Comparison of ENCODE assay signal across 8 cellular contexts in the genomic region with DNA sequence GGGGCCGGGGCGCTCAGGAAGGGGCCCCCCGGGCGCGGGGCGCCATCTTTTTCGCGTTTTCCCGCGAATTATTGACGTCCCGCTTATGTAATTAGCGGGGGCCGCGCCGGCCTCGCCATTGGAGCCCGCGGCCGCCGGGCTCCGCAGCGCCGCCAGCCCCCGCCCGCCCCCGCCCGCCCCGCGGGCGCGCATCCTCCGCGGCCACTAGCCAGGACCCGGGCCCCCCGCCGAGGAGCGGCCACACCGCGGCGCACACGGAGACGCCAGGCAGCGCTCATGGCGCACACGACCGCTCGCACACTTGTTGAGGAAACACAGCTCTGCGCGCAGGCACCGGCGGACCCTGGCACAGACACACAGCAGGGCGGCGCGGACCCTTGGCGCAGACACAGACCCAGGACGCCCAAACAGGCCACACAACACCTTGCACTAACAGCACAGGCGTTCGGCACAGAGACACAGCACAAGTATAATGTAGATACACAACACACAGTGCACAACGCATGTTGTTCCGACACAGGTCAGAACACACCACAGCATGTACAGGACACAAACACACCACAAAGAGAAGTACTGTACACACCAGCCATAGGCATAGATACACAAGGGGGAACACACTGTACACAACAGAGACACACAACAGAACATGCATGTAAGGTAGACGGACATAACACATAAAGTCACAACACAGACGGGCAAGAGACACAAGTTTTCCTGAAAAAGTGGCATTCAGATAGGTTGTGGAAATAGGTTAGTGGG. TPM values are rescaled to one million over a fixed set of nuclear protein-coding genes. Genes with fewer than 3 reads are reported as not detected.
DNase-seq lines count a peak whose midpoint lies in the region; ATAC-seq and TF ChIP-seq lines count a peak whose summit lies in the region.

No MANE protein-coding gene starts in this region.

- no peak for TF ChIP-seq CTCF in fibroblast of villous mesenchyme (IDR thresholded peaks at IDR 0.05; ENCODE audit: insufficient read depth, low read depth, low read length)
- no peak for TF ChIP-seq CTCF in nephron (IDR thresholded peaks at IDR 0.05; ENCODE audit: unreplicated experiment in 3 of 3)
- TF ChIP-seq CTCF in transverse colon (IDR thresholded peaks at IDR 0.05): no peak

- 1 to 8% methylated on average over 2 to 46 of the region's 63 CpGs for WGBS in transverse colon (ENCODE audit: low coverage in 1 of 2), 2 donors

- H3K36me3 Mint-ChIP-seq in activated T-helper 2 cell treated with anti-CD3 and anti-CD28 coated beads, Interferon-gamma antibody, Interleukin-2, Interleukin-4, amounts not matched to agents 10 μg/mL and 5 μg/mL and 100 μg/mL, durations not matched to agents 14 hours and 24 hours and 36 hours (ENCODE audit: low read depth): peaks cover 55% of the 10 kb centered on the region
- peaks cover 8% of the 10 kb centered on the region for H3K36me3 Mint-ChIP-seq in nephron (ENCODE audit: low read depth)

- in situ Hi-C loops in Caki2 (cut with HindIII; ENCODE audit: low pct_unique_long_range_greater_than_20kb, low sequenced_read_pairs): no loop called here
- in situ Hi-C loops in transverse colon (cut with MboI; ENCODE audit: low pct_ligation_motif_present in 1 of 4, low pct_unique_long_range_greater_than_20kb in 1 of 4, low sequenced_read_pairs in 3 of 4): no loop called here

- peaks cover 47% of the 10 kb centered on the region for H3K4me1 ChIP-seq in HUES6 (ENCODE audit: control insufficient read depth, insufficient read depth, low read length)
- peaks cover 3 to 26% (median 18%) of the 10 kb centered on the region in 4 donors for H3K4me1 ChIP-seq in transverse colon

- H3K4me1 Mint-ChIP-seq in activated T-helper 2 cell treated with anti-CD3 and anti-CD28 coated beads, Interferon-gamma antibody, Interleukin-2, Interleukin-4, amounts not matched to agents 10 μg/mL and 5 μg/mL and 100 μg/mL, durations not matched to agents 14 hours and 24 hours and 36 hours (ENCODE audit: low read depth): peaks cover 70% of the 10 kb centered on the region
- peaks cover 13% of the 10 kb centered on the region for H3K4me1 Mint-ChIP-seq in nephron

- H3K9me3 Mint-ChIP-seq in activated T-helper 2 cell treated with anti-CD3 and anti-CD28 coated beads, Interferon-gamma antibody, Interleukin-2, Interleukin-4, amounts not matched to agents 10 μg/mL and 5 μg/mL and 100 μg/mL, durations not matched to agents 14 hours and 24 hours and 36 hours: no peaks in the 10 kb centered on the region
- H3K9me3 Mint-ChIP-seq in nephron: no peaks in the 10 kb centered on the region

- peak overlapping the region; percentile 73 for H3K9ac ChIP-seq in HUES6 (ENCODE audit: low read length)

- H3K9me3 ChIP-seq in HUES6 (ENCODE audit: control insufficient read depth, insufficient read depth, low read depth, low read length) (no peaks in the 10 kb centered on the region), transverse colon (no peaks in the 10 kb centered on the region)

- TF ChIP-seq EP300 in transverse colon (IDR thresholded peaks at IDR 0.05; ENCODE audit: low read depth): no peak

- ATAC-seq in GM21360 (IDR thresholded peaks at IDR 0.05; ENCODE audit: unreplicated experiment): peak; percentile 35

- H3K27ac ChIP-seq in HUES6 (ENCODE audit: low read depth, low read length) (no peak overlapping the region), transverse colon (peak overlapping the region; percentile 87 to 96 (median 95))

- H3K27me3 ChIP-seq in HUES6 (ENCODE audit: control insufficient read depth, insufficient read depth, low read length): peaks cover 15% of the 10 kb centered on the region; the same call in 1 of the 2 replicates
- H3K27me3 ChIP-seq in transverse colon: no peaks in the 10 kb centered on the region

- intact Hi-C loops in activated T-helper 2 cell treated with anti-CD3 and anti-CD28 coated beads, Interferon-gamma antibody, Interleukin-2, Interleukin-4, amounts not matched to agents 10 μg/mL and 5 μg/mL and 100 μg/mL, durations not matched to agents 14 hours and 24 hours and 36 hours (cut with micrococcal nuclease): loop anchor here (1.0 to 2.0 kb wide), 2 partner anchors 35 to 54 kb away; a partner anchor contains a TSS
- intact Hi-C loops in transverse colon (cut with DNase I; ENCODE audit: low total_unique reads): loop anchor here (2.0 kb wide), 1 partner anchor 57 kb away; no protein-coding TSS in a partner anchor

- H3K4me3 ChIP-seq in HUES6 (ENCODE audit: low read depth, low read length): peak overlapping the region; percentile 71
- H3K4me3 ChIP-seq in fibroblast of villous mesenchyme (ENCODE audit: low read depth, low read length): peak overlapping the region; percentile 84
- peak overlapping the region; percentile 45 to 78 (median 68) for H3K4me3 ChIP-seq in transverse colon

- no peaks in the 10 kb centered on the region for H3K27me3 Mint-ChIP-seq in activated T-helper 2 cell treated with anti-CD3 and anti-CD28 coated beads, Interferon-gamma antibody, Interleukin-2, Interleukin-4, amounts not matched to agents 10 μg/mL and 5 μg/mL and 100 μg/mL, durations not matched to agents 14 hours and 24 hours and 36 hours (ENCODE audit: low read depth)
- peaks cover 26% of the 10 kb centered on the region for H3K27me3 Mint-ChIP-seq in nephron (ENCODE audit: low read depth)

- DNase-seq in Caki2 (ENCODE audit: low read depth) (peak; percentile 38), OCI-M2 (lab: John Stamatoyannopoulos, UW; ENCODE audit: unreplicated experiment) (peak; percentile 35), fibroblast of villous mesenchyme (ENCODE audit: low read depth) (peak; percentile 73), transverse colon (peak; percentile 68)
- peak; percentile 76 for DNase-seq in activated T-helper 2 cell treated with anti-CD3 and anti-CD28 coated beads, Interferon-gamma antibody, Interleukin-2, Interleukin-4, amounts not matched to agents 10 μg/mL and 5 μg/mL and 100 μg/mL, durations not matched to agents 14 hours and 24 hours and 36 hours (ENCODE audit: low spot score)

- H3K36me3 ChIP-seq in HUES6 (ENCODE audit: control insufficient read depth, insufficient read depth, low read length): peaks cover 8% of the 10 kb centered on the region; the same call in 1 of the 2 replicates
- H3K36me3 ChIP-seq in transverse colon: no peaks in the 10 kb centered on the region

- peak; percentile 34 for TF ChIP-seq POLR2A in transverse colon (IDR thresholded peaks at IDR 0.05)

- peak overlapping the region; percentile 93 for H3K27ac Mint-ChIP-seq in activated T-helper 2 cell treated with anti-CD3 and anti-CD28 coated beads, Interferon-gamma antibody, Interleukin-2, Interleukin-4, amounts not matched to agents 10 μg/mL and 5 μg/mL and 100 μg/mL, durations not matched to agents 14 hours and 24 hours and 36 hours
- peak overlapping the region; percentile 18 to 81 (median 62) for H3K27ac Mint-ChIP-seq in nephron

- H3K4me3 Mint-ChIP-seq in activated T-helper 2 cell treated with anti-CD3 and anti-CD28 coated beads, Interferon-gamma antibody, Interleukin-2, Interleukin-4, amounts not matched to agents 10 μg/mL and 5 μg/mL and 100 μg/mL, durations not matched to agents 14 hours and 24 hours and 36 hours (ENCODE audit: low read depth): peak overlapping the region; percentile 88
- peak overlapping the region; percentile 83 to 91 (median 89) for H3K4me3 Mint-ChIP-seq in nephron

RNA-seq across cellular contexts. Expression of a gene that starts 0.5 kb away (rescaled TPM):
- 15.6 and 47.7 TPM in 2 replicates for total RNA-seq in Caki2 (2014; rRNA removed; shearing (Covaris generic); ENCODE audit: low replicate concordance)
- total RNA-seq in activated T-helper 2 cell treated with anti-CD3 and anti-CD28 coated beads, Interferon-gamma antibody, Interleukin-2, Interleukin-4, amounts not matched to agents 10 μg/mL and 5 μg/mL and 100 μg/mL, durations not matched to agents 14 hours and 24 hours and 36 hours: 167 and 170 TPM in 2 replicates
- total RNA-seq in fibroblast of villous mesenchyme (27.1 and 35.8 TPM in 2 replicates), transverse colon (10 to 100 TPM in 2 of 4 donors, 1 to 10 TPM in 2; 6.7 to 11.1 (median 9.3) TPM)

RNA-seq across cellular contexts. Expression of a gene that starts 34.7 kb away (rescaled TPM):
- total RNA-seq in Caki2 (2014; rRNA removed; shearing (Covaris generic); ENCODE audit: low replicate concordance): 22.2 and 29.2 TPM in 2 replicates
- 61.8 and 67.9 TPM in 2 replicates for total RNA-seq in activated T-helper 2 cell treated with anti-CD3 and anti-CD28 coated beads, Interferon-gamma antibody, Interleukin-2, Interleukin-4, amounts not matched to agents 10 μg/mL and 5 μg/mL and 100 μg/mL, durations not matched to agents 14 hours and 24 hours and 36 hours
- total RNA-seq in fibroblast of villous mesenchyme (35.1 and 50.1 TPM in 2 replicates), transverse colon (10 to 100 TPM; 25.3 to 36.6 (median 28.7) TPM)

RNA-seq across cellular contexts. Expression of a gene that starts 49.1 kb away (rescaled TPM):
- total RNA-seq in Caki2 (2014; rRNA removed; shearing (Covaris generic); ENCODE audit: low replicate concordance): 4.3 and 5.0 TPM in 2 replicates
- 164 TPM in 2 replicates for total RNA-seq in activated T-helper 2 cell treated with anti-CD3 and anti-CD28 coated beads, Interferon-gamma antibody, Interleukin-2, Interleukin-4, amounts not matched to agents 10 μg/mL and 5 μg/mL and 100 μg/mL, durations not matched to agents 14 hours and 24 hours and 36 hours
- total RNA-seq in fibroblast of villous mesenchyme (0.86 and 1.6 TPM in 2 replicates), transverse colon (1 to 10 TPM; 2.2 to 7.2 (median 4.3) TPM)

Comparison
In these comparisons a context has a peak if more than half of its experiments do, and no peak if none do; other contexts are left out.
1. RNA of a gene that starts 49.1 kb away (total RNA-seq): 164 TPM in activated T-helper 2 cell treated with anti-CD3 and anti-CD28 coated beads, Interferon-gamma antibody, Interleukin-2, Interleukin-4, amounts not matched to agents 10 μg/mL and 5 μg/mL and 100 μg/mL, durations not matched to agents 14 hours and 24 hours and 36 hours; 2.2 to 7.2 TPM in transverse colon, 4.3 to 5.0 TPM in Caki2 and 0.86 to 1.6 TPM in fibroblast of villous mesenchyme; every median in the first group is over 10 times any median in the second.
2. Peak in every context shown above with its lines, with median percentiles within 50 percentile points of each other: DNase-seq and H3K4me3 ChIP-seq.